ENCODE assay signal across 18 cellular contexts in the genomic region with DNA sequence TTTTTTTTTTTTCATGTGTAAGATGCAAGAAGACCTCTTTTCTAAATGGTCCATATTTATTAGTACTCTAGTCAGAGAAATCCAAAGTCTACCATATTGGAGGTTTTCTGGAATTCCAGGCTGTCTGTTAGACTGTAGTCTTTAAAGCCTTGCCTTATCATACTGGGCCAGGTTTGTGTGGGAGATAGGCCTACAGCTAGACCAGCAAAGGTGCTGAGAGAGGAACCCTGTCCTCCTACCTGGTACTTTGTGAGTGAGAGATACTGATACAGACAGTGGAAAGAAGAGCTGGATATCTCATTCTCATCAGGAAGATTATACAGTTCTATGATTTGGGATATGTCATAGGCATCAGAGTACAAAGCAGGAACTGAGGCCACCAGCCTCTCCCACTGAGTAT. TPM values are rescaled to one million over a fixed set of nuclear protein-coding genes. Genes with fewer than 3 reads are reported as not detected.
DNase-seq lines count a peak whose midpoint lies in the region; ATAC-seq and TF ChIP-seq lines count a peak whose summit lies in the region.
"Had no signal": no experiment of that assay in that cellular context is flagged by ENCODE, and none has a peak within 500 bp of the region (broad histone marks: within the 10 kb centered on the region; RNA-seq: fewer than 3 reads in every experiment).

No MANE protein-coding gene starts in this region.

- CTCF ChIA-PET in CD8-positive, alpha-beta T cell (lab: Charles Lee) = interaction anchor here (0.6 to 0.7 kb wide), 2 partner anchors 90 to 132 kb away, joined by 3 to 4 read pairs; no protein-coding TSS in a partner anchor

- no peak overlapping the region for H3K4me3 ChIP-seq in CD8-positive, alpha-beta T cell (ENCODE audit: low read depth, low read length)
- H3K4me3 ChIP-seq: BLaER1, SJSA1 had no signal

- H3K4me1 Mint-ChIP-seq in CD8-positive, alpha-beta T cell (ENCODE audit: low read depth) = peaks cover 33% of the 10 kb centered on the region
- peaks cover 29% of the 10 kb centered on the region for H3K4me1 Mint-ChIP-seq in stimulated activated effector memory CD8-positive, alpha-beta T cell treated with anti-CD3 and anti-CD28 coated beads, Interleukin-12 subunit alpha, Interleukin-12 subunit beta, amount 100 ng/mL, for 72 hours

- POLR2A ChIA-PET in CD8-positive, alpha-beta T cell (lab: Charles Lee) = interaction anchor here (0.7 kb wide), 1 partner anchor 362 kb away, joined by 3 read pairs; no protein-coding TSS in a partner anchor

- no peaks in the 10 kb centered on the region for H3K27me3 ChIP-seq in CD8-positive, alpha-beta T cell (ENCODE audit: insufficient read depth, low read length)
- H3K27me3 ChIP-seq: BLaER1, SJSA1 had no signal

- no peaks in the 10 kb centered on the region for H3K9me3 ChIP-seq in CD8-positive, alpha-beta T cell (ENCODE audit: low read length)
- H3K9me3 ChIP-seq: BLaER1, SJSA1 had no signal

- DNase-seq in CD8-positive, alpha-beta T cell = no peak
- DNase-seq in OCI-M1 (lab: John Stamatoyannopoulos, UW) = peak; percentile 26
- DNase-seq in stimulated activated effector memory CD8-positive, alpha-beta T cell treated with anti-CD3 and anti-CD28 coated beads, Interleukin-12 subunit alpha, Interleukin-12 subunit beta, amount 100 ng/mL, for 72 hours (ENCODE audit: low spot score in 2 of 2) = no peak
- DNase-seq in H4 (ENCODE audit: low spot score) = no peak
- DNase-seq: DMS 273 treated with DMSO at 0.1 percent for 48 hours, GOT3, NCI-H1417 treated with DMSO at 0.1 percent for 48 hours, NCI-H1930, NCI-H226, NCI-H524, NCI-H82, PC-3 had no signal

- H3K4me1 ChIP-seq in CD8-positive, alpha-beta T cell (ENCODE audit: insufficient read depth, low read length) = no peaks in the 10 kb centered on the region
- H3K4me1 ChIP-seq: BLaER1, SJSA1 had no signal

- H3K27ac ChIP-seq in CD8-positive, alpha-beta T cell (ENCODE audit: low read depth, low read length) = no peak overlapping the region
- H3K27ac ChIP-seq in cingulate gyrus (ENCODE audit: low read depth, low read length) = peak overlapping the region; percentile 15
- H3K27ac ChIP-seq: BLaER1, KMS-11, SJSA1 had no signal

- ATAC-seq in CD8-positive, alpha-beta T cell = no peak
- ATAC-seq in stimulated activated effector memory CD8-positive, alpha-beta T cell treated with anti-CD3 and anti-CD28 coated beads, Interleukin-12 subunit alpha, Interleukin-12 subunit beta, amount 100 ng/mL, for 72 hours = no peak
- ATAC-seq in HG03025 (IDR thresholded peaks at IDR 0.05; ENCODE audit: low FRiP score, unreplicated experiment) (no peak), HG03095 (IDR thresholded peaks at IDR 0.05; ENCODE audit: unreplicated experiment) (no peak)
- ATAC-seq: PC-3 had no signal

- peak overlapping the region; percentile 73 for H3K27ac Mint-ChIP-seq in CD8-positive, alpha-beta T cell
- H3K27ac Mint-ChIP-seq in stimulated activated effector memory CD8-positive, alpha-beta T cell treated with anti-CD3 and anti-CD28 coated beads, Interleukin-12 subunit alpha, Interleukin-12 subunit beta, amount 100 ng/mL, for 72 hours = peak overlapping the region; percentile 51

- no peak for TF ChIP-seq CTCF in CD8-positive, alpha-beta T cell (IDR thresholded peaks at IDR 0.05)

- intact Hi-C loops in CD8-positive, alpha-beta T cell (cut with DNase I, micrococcal nuclease) = no loop called here

- no peak overlapping the region for H3K4me3 Mint-ChIP-seq in CD8-positive, alpha-beta T cell
- no peak overlapping the region for H3K4me3 Mint-ChIP-seq in stimulated activated effector memory CD8-positive, alpha-beta T cell treated with anti-CD3 and anti-CD28 coated beads, Interleukin-12 subunit alpha, Interleukin-12 subunit beta, amount 100 ng/mL, for 72 hours

- H3K36me3 ChIP-seq in CD8-positive, alpha-beta T cell (ENCODE audit: insufficient read depth, low read length) = peaks cover 8% of the 10 kb centered on the region

- no peaks in the 10 kb centered on the region for H3K9me3 Mint-ChIP-seq in CD8-positive, alpha-beta T cell
- H3K9me3 Mint-ChIP-seq in stimulated activated effector memory CD8-positive, alpha-beta T cell treated with anti-CD3 and anti-CD28 coated beads, Interleukin-12 subunit alpha, Interleukin-12 subunit beta, amount 100 ng/mL, for 72 hours = no peaks in the 10 kb centered on the region

- no peaks in the 10 kb centered on the region for H3K27me3 Mint-ChIP-seq in CD8-positive, alpha-beta T cell (ENCODE audit: low read depth)

- H3K36me3 Mint-ChIP-seq in CD8-positive, alpha-beta T cell = peaks cover 40% of the 10 kb centered on the region
- peaks cover 54% of the 10 kb centered on the region for H3K36me3 Mint-ChIP-seq in stimulated activated effector memory CD8-positive, alpha-beta T cell treated with anti-CD3 and anti-CD28 coated beads, Interleukin-12 subunit alpha, Interleukin-12 subunit beta, amount 100 ng/mL, for 72 hours

RNA-seq across cellular contexts. Expression of a gene that starts 8.1 kb away (rescaled TPM):
- total RNA-seq in CD8-positive, alpha-beta T cell = 10 to 100 TPM; 13.1 to 15.4 TPM
- total RNA-seq in H4 (2014; rRNA removed; shearing (Covaris generic)) = 29.9 and 36.2 TPM in 2 replicates
